Comparison of ENCODE assay signal across 21 cellular contexts in genomic region chr5:148635321-148636083, GRCh38. TPM values are rescaled to one million over a fixed set of nuclear protein-coding genes. Genes with fewer than 3 reads are reported as not detected.
"Had no signal": no experiment of that assay in that cellular context is flagged by ENCODE, and none has a peak within 500 bp of the region (broad histone marks: within the 10 kb centered on the region; RNA-seq: fewer than 3 reads in every experiment).

No MANE protein-coding gene starts in this region.

- H3K27ac ChIP-seq: SJSA1 had no signal

- H3K4me3 ChIP-seq: MG63, SJSA1 had no signal

- DNase-seq: Karpas-422, KBM-7, MG63, NCI-H1092, NCI-H1105 treated with DMSO at 0.1 percent for 48 hours, NCI-H1417 treated with DMSO at 0.1 percent for 48 hours, NCI-H146, NCI-H1694 treated with DMSO at 0.1 percent for 48 hours, NCI-H1930, NCI-H2081, NCI-H2171, NCI-H226, NCI-H446, NCI-H510A, NCI-H524 treated with DMSO at 0.1 percent for 48 hours, NCI-H69, NCI-H774, Right ventricle myocardium superior, RPMI8226, SIG-M5 had no signal

- H3K4me1 ChIP-seq: SJSA1 had no signal

- H3K36me3 ChIP-seq: MG63, SJSA1 had no signal

- H3K9me3 ChIP-seq: MG63, SJSA1 had no signal

RNA-seq across cellular contexts. Expression of gene HTR4, which starts 18.8 kb away (rescaled TPM):
- total RNA-seq: SJSA1 had no signal
